ENCODE assay signal across 1 cellular context in genomic region chr2:30398084-30398483, GRCh38.
TF ChIP-seq lines count a peak whose summit lies in the region.

No MANE protein-coding gene starts in this region.

TF ChIP-seq in HepG2, 621 proteins besides CTCF, POLR2A, EP300 and RAD21 (continued from another document):
- TF ChIP-seq, protein P1, sequence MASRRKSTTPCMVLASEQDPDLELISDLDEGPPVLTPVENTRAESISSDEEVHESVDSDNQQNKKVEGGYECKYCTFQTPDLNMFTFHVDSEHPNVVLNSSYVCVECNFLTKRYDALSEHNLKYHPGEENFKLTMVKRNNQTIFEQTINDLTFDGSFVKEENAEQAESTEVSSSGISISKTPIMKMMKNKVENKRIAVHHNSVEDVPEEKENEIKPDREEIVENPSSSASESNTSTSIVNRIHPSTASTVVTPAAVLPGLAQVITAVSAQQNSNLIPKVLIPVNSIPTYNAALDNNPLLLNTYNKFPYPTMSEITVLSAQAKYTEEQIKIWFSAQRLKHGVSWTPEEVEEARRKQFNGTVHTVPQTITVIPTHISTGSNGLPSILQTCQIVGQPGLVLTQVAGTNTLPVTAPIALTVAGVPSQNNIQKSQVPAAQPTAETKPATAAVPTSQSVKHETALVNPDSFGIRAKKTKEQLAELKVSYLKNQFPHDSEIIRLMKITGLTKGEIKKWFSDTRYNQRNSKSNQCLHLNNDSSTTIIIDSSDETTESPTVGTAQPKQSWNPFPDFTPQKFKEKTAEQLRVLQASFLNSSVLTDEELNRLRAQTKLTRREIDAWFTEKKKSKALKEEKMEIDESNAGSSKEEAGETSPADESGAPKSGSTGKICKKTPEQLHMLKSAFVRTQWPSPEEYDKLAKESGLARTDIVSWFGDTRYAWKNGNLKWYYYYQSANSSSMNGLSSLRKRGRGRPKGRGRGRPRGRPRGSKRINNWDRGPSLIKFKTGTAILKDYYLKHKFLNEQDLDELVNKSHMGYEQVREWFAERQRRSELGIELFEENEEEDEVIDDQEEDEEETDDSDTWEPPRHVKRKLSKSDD (CRISPR knock-in tag; IDR thresholded peaks at IDR 0.05; ENCODE audit: low read depth) = no peak
- no peak for TF ChIP-seq DPF2 (CRISPR knock-in tag; IDR thresholded peaks at IDR 0.05; ENCODE audit: borderline replicate concordance, low read depth)
- no peak for TF ChIP-seq THAP11 (CRISPR knock-in tag; IDR thresholded peaks at IDR 0.05)
- no peak for TF ChIP-seq ATRX (CRISPR knock-in tag; IDR thresholded peaks at IDR 0.05; ENCODE audit: borderline replicate concordance)
- TF ChIP-seq ZNF766 (CRISPR knock-in tag; IDR thresholded peaks at IDR 0.05; ENCODE audit: borderline replicate concordance) = no peak
- no peak for TF ChIP-seq BHLHE40 (IDR thresholded peaks at IDR 0.05; ENCODE audit: low read length)
- no peak for TF ChIP-seq RFX3 (CRISPR knock-in tag; IDR thresholded peaks at IDR 0.05)
TF ChIP-seq in HepG2: peak in this region for 0.
